In the genomic region with DNA sequence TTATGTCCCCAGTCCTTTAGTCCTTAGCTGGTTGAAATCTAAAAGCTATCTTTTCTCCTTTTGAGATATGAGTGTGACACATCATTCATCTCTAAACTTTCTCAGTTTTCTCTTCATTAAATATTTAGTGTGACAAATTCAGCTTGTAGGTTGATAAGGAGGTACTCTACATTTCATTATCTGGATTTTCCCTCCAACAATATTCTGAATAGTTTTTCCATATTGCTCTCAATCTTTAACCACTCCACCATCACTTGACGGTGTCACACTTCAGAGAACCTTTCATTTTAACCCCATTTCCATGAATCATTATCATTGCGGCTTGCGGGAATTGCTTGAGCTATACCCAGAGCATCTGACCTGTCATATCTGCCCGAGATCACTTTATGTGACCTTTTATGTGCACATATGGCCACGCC, we compare ENCODE assay signal across 8 cellular contexts. TPM values are rescaled to one million over a fixed set of nuclear protein-coding genes. Genes with fewer than 3 reads are reported as not detected.
DNase-seq lines count a peak whose midpoint lies in the region; ATAC-seq and FAIRE-seq lines count a peak whose summit lies in the region.

No MANE protein-coding gene starts in this region.

- no peaks in the 10 kb centered on the region for H3K36me3 ChIP-seq in mesenchymal stem cell (ENCODE audit: control insufficient read depth in 1 of 2, insufficient read depth in 2 of 2, low read depth in 1 of 2, low read length in 2 of 2)

- H3K18ac ChIP-seq in mesenchymal stem cell (ENCODE audit: low read depth in 1 of 2, low read length in 2 of 2), result peak overlapping the region; percentile 62 to 70

- H2BK5ac ChIP-seq in mesenchymal stem cell (ENCODE audit: low read depth, low read length, poor library complexity, severe bottlenecking), result no peak overlapping the region

- no peak overlapping the region for H3K4me3 ChIP-seq in mesenchymal stem cell (ENCODE audit: insufficient read depth in 1 of 2, low read depth in 1 of 2, low read length in 2 of 2)

- H3K27me3 ChIP-seq in mesenchymal stem cell (ENCODE audit: control insufficient read depth in 1 of 2, insufficient read depth in 1 of 2, low read length in 2 of 2), result no peaks in the 10 kb centered on the region

- no peak overlapping the region for H3K14ac ChIP-seq in mesenchymal stem cell (ENCODE audit: low read length in 2 of 2)

- H2AK5ac ChIP-seq in mesenchymal stem cell (ENCODE audit: low read length, severe bottlenecking), result no peak overlapping the region

- no peak overlapping the region for H2BK12ac ChIP-seq in mesenchymal stem cell (ENCODE audit: low read length in 2 of 2)

- no peak overlapping the region for H2AFZ ChIP-seq in mesenchymal stem cell (ENCODE audit: low read depth, low read length)

- H4K8ac ChIP-seq in mesenchymal stem cell (ENCODE audit: low read length), result no peak overlapping the region

- H4K91ac ChIP-seq in mesenchymal stem cell (ENCODE audit: low read length), result peak overlapping the region; percentile 50

- H3K4me2 ChIP-seq in mesenchymal stem cell (ENCODE audit: low read length, poor library complexity, severe bottlenecking), result no peak overlapping the region

- H3K4ac ChIP-seq in mesenchymal stem cell (ENCODE audit: low read depth in 1 of 2, low read length in 2 of 2), result peak overlapping the region in 1 of 2 experiments; percentile 80

- peaks cover 4% of the 10 kb centered on the region for H3K4me1 ChIP-seq in mesenchymal stem cell (ENCODE audit: control insufficient read depth, insufficient read depth, low read depth, low read length)

- peak; percentile 88 for DNase-seq in RCC 7860 (ENCODE audit: low spot score)
- DNase-seq in mesenchymal stem cell, result peak; percentile 67
- DNase-seq in pons (ENCODE audit: low spot score), result no peak
- no peak for DNase-seq in COR-L47 (lab: John Stamatoyannopoulos, UW)
- DNase-seq in left ventricle myocardium superior, result no peak

- peak overlapping the region; percentile 86 for H3K9ac ChIP-seq in mesenchymal stem cell (ENCODE audit: low read length)

- peak; percentile 36 for ATAC-seq in GM18499 (IDR thresholded peaks at IDR 0.05; ENCODE audit: insufficient read depth, unreplicated experiment)
- ATAC-seq in HG02610 (IDR thresholded peaks at IDR 0.05; ENCODE audit: unreplicated experiment), result peak; percentile 89
- no peak for ATAC-seq in GM21576 (IDR thresholded peaks at IDR 0.05; ENCODE audit: unreplicated experiment)
- no peak for ATAC-seq in left ventricle myocardium superior

- H3K27ac ChIP-seq in mesenchymal stem cell (ENCODE audit: low read length, poor library complexity, severe bottlenecking), result peak overlapping the region; percentile 78

- H3K79me1 ChIP-seq in mesenchymal stem cell (replicated peaks; ENCODE audit: low read length, poor library complexity, severe bottlenecking), result no peaks in the 10 kb centered on the region

- H3K9me3 ChIP-seq in mesenchymal stem cell (ENCODE audit: control insufficient read depth, low read length), result no peaks in the 10 kb centered on the region

- H2BK120ac ChIP-seq in mesenchymal stem cell (ENCODE audit: low read depth, low read length), result no peak overlapping the region

- 19% methylated on average over 5 of the region's 5 CpGs for WGBS in mesenchymal stem cell

- no peak overlapping the region for H2BK15ac ChIP-seq in mesenchymal stem cell (ENCODE audit: low read depth, poor library complexity, severe bottlenecking)

- no peak overlapping the region for H3K23ac ChIP-seq in mesenchymal stem cell (ENCODE audit: low read length in 2 of 2)

- FAIRE-seq in RCC 7860 (lab: Jason Lieb, UNC), result peak; percentile 96

- intact Hi-C loops in left ventricle myocardium superior (cut with micrococcal nuclease), result no loop called here

RNA-seq across cellular contexts. Expression of gene ATP8B4, which starts 16.1 kb away (rescaled TPM):
- 1.6 TPM for polyA plus RNA-seq in mesenchymal stem cell (2013, experiment 1 of 2)
- 2.0 TPM for polyA plus RNA-seq in mesenchymal stem cell (2013, experiment 2 of 2)
- total RNA-seq in left ventricle myocardium superior, result 3.1 TPM

RNA-seq across cellular contexts. Expression of gene SLC27A2, which starts 46.9 kb away (rescaled TPM):
- polyA plus RNA-seq in mesenchymal stem cell (2013, experiment 1 of 2), result not detected
- polyA plus RNA-seq in mesenchymal stem cell (2013, experiment 2 of 2), result not detected
- not detected for total RNA-seq in left ventricle myocardium superior

Comparison
In these comparisons a context has a peak if more than half of its experiments do, and no peak if none do; other contexts are left out.
1. ATAC-seq: peak in GM18499 (single experiment) and HG02610 (single experiment); none in GM21576 (single experiment) and left ventricle myocardium superior (single experiment).
2. DNase-seq: peak in RCC 7860 (single experiment) and mesenchymal stem cell (single experiment); none in pons (single experiment), COR-L47 (single experiment) and left ventricle myocardium superior (single experiment).